In the genomic region with DNA sequence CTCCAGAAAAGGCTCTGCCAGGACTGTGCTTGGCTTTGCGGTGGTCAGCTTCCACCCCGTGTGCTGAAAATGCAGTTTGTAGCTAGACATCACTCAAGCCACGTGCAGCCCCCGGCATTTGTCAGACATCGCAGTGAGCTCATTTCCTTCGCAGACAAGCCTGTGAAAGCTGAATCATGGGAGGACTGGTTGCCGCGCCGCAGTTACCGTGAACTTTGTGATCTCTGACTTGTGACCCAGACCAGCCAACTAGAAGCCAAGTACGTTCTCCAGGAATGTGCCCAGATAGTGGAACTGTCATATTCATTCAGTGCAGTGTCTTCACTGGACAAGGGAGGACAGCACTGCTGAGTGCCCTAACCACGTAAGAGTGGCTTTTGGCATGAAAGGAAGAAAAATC, we compare ENCODE assay signal across 18 cellular contexts. TPM values are rescaled to one million over a fixed set of nuclear protein-coding genes. Genes with fewer than 3 reads are reported as not detected.
A peak's percentile ranks its signal among the peaks of the same experiment; 100 is the strongest.
DNase-seq lines count a peak whose midpoint lies in the region; ATAC-seq and TF ChIP-seq lines count a peak whose summit lies in the region.
"Had no signal": no experiment of that assay in that cellular context is flagged by ENCODE, and none has a peak within 500 bp of the region (broad histone marks: within the 10 kb centered on the region; RNA-seq: fewer than 3 reads in every experiment).

No MANE protein-coding gene starts in this region.

- no peak overlapping the region for H3K18ac ChIP-seq in mesendoderm (ENCODE audit: low read length)

- H3K36me3 Mint-ChIP-seq in activated CD4-positive, alpha-beta memory T cell treated with anti-CD3 and anti-CD28 coated beads for 36 hours = peaks cover 9% of the 10 kb centered on the region
- peaks cover 45% of the 10 kb centered on the region for H3K36me3 Mint-ChIP-seq in activated CD4-positive, alpha-beta memory T cell treated with anti-CD3 and anti-CD28 coated beads, Interleukin-2, amount 10 ng/mL, durations not matched to agents 7 days and 5 days (ENCODE audit: low read depth)
- peaks cover 18 to 50% of the 10 kb centered on the region in 2 donors for H3K36me3 Mint-ChIP-seq in stimulated activated naive B cell treated with anti-CD40 and anti-IgM and Interleukin-4, amounts not matched to agents 10 μg/mL and 1 μg/mL and 100 μg/mL, for 72 hours
- peaks cover 6% of the 10 kb centered on the region for H3K36me3 Mint-ChIP-seq in natural killer cell treated with Interleukin-12 subunit alpha and Interleukin-12 subunit beta and Interleukin-15 and Interleukin-18, amount 100 ng/mL, for 72 hours

- H3K4me3 ChIP-seq in choroid plexus epithelial cell (ENCODE audit: low read depth, low read length) (no peak overlapping the region), left lung (no peak overlapping the region), mesendoderm (ENCODE audit: low read length) (no peak overlapping the region)
- H3K4me3 ChIP-seq: gastrocnemius medialis, left ventricle myocardium inferior had no signal

- no peaks in the 10 kb centered on the region for H3K9me3 ChIP-seq in left lung
- H3K9me3 ChIP-seq: gastrocnemius medialis, left ventricle myocardium inferior had no signal

- no peak overlapping the region for H2AK5ac ChIP-seq in mesendoderm (ENCODE audit: low read length)

- no peak overlapping the region for H3K4me2 ChIP-seq in mesendoderm (ENCODE audit: low read length)

- POLR2A ChIA-PET in activated CD4-positive, alpha-beta memory T cell treated with anti-CD3 and anti-CD28 coated beads for 36 hours (lab: Charles Lee) = no interaction called here
- POLR2A ChIA-PET in activated CD4-positive, alpha-beta memory T cell treated with anti-CD3 and anti-CD28 coated beads, Interleukin-2, amount 10 ng/mL, durations not matched to agents 7 days and 5 days (lab: Charles Lee) = no interaction called here

- H3K79me2 ChIP-seq in mesendoderm (ENCODE audit: control insufficient read depth, insufficient read depth, low read length) = no peaks in the 10 kb centered on the region

- H3K9me3 Mint-ChIP-seq in activated CD4-positive, alpha-beta memory T cell treated with anti-CD3 and anti-CD28 coated beads for 36 hours = no peaks in the 10 kb centered on the region
- no peaks in the 10 kb centered on the region for H3K9me3 Mint-ChIP-seq in activated CD4-positive, alpha-beta memory T cell treated with anti-CD3 and anti-CD28 coated beads, Interleukin-2, amount 10 ng/mL, durations not matched to agents 7 days and 5 days
- no peaks in the 10 kb centered on the region for H3K9me3 Mint-ChIP-seq in stimulated activated naive B cell treated with anti-CD40 and anti-IgM and Interleukin-4, amounts not matched to agents 10 μg/mL and 1 μg/mL and 100 μg/mL, for 72 hours
- no peaks in the 10 kb centered on the region for H3K9me3 Mint-ChIP-seq in natural killer cell treated with Interleukin-12 subunit alpha and Interleukin-12 subunit beta and Interleukin-15 and Interleukin-18, amount 100 ng/mL, for 72 hours
- H3K9me3 Mint-ChIP-seq: activated CD4-positive, alpha-beta T cell treated with anti-CD3 and anti-CD28 coated beads, Interleukin-2, amount 10 ng/mL, durations not matched to agents 7 days and 5 days; stimulated activated naive CD8-positive, alpha-beta T cell treated with anti-CD3 and anti-CD28 coated beads, Interleukin-15, amount 100 ng/mL, for 72 hours had no signal

- no peak overlapping the region for H2BK5ac ChIP-seq in mesendoderm (ENCODE audit: low read length)

- no peak overlapping the region for H2BK120ac ChIP-seq in mesendoderm (ENCODE audit: low read depth, low read length)

- H2BK15ac ChIP-seq in mesendoderm (replicated peaks; ENCODE audit: low read depth) = no peak overlapping the region

- CTCF ChIA-PET in activated CD4-positive, alpha-beta memory T cell treated with anti-CD3 and anti-CD28 coated beads for 36 hours (lab: Charles Lee) = interaction anchor here (1.2 kb wide), 1 partner anchor 280 kb away, joined by 4 read pairs; no protein-coding TSS in a partner anchor
- CTCF ChIA-PET in activated CD4-positive, alpha-beta memory T cell treated with anti-CD3 and anti-CD28 coated beads, Interleukin-2, amount 10 ng/mL, durations not matched to agents 7 days and 5 days (lab: Charles Lee) = no interaction called here

- H3K4me1 Mint-ChIP-seq in activated CD4-positive, alpha-beta memory T cell treated with anti-CD3 and anti-CD28 coated beads for 36 hours (ENCODE audit: low read depth) = peaks cover 12% of the 10 kb centered on the region
- H3K4me1 Mint-ChIP-seq in activated CD4-positive, alpha-beta memory T cell treated with anti-CD3 and anti-CD28 coated beads, Interleukin-2, amount 10 ng/mL, durations not matched to agents 7 days and 5 days = peaks cover 11% of the 10 kb centered on the region
- H3K4me1 Mint-ChIP-seq in stimulated activated naive B cell treated with anti-CD40 and anti-IgM and Interleukin-4, amounts not matched to agents 10 μg/mL and 1 μg/mL and 100 μg/mL, for 72 hours = peaks cover 12 to 20% of the 10 kb centered on the region in 2 donors
- peaks cover 5 to 24% of the 10 kb centered on the region in 2 donors for H3K4me1 Mint-ChIP-seq in natural killer cell treated with Interleukin-12 subunit alpha and Interleukin-12 subunit beta and Interleukin-15 and Interleukin-18, amount 100 ng/mL, for 72 hours (ENCODE audit: low read depth in 2 of 2)

- no peak overlapping the region for H3K4ac ChIP-seq in mesendoderm (ENCODE audit: low read depth, low read length)

- H3K27ac Mint-ChIP-seq in activated CD4-positive, alpha-beta memory T cell treated with anti-CD3 and anti-CD28 coated beads for 36 hours = peak overlapping the region; percentile 2
- no peak overlapping the region for H3K27ac Mint-ChIP-seq in activated CD4-positive, alpha-beta memory T cell treated with anti-CD3 and anti-CD28 coated beads, Interleukin-2, amount 10 ng/mL, durations not matched to agents 7 days and 5 days
- H3K27ac Mint-ChIP-seq in stimulated activated naive B cell treated with anti-CD40 and anti-IgM and Interleukin-4, amounts not matched to agents 10 μg/mL and 1 μg/mL and 100 μg/mL, for 72 hours = peak overlapping the region; percentile 42
- no peak overlapping the region for H3K27ac Mint-ChIP-seq in natural killer cell treated with Interleukin-12 subunit alpha and Interleukin-12 subunit beta and Interleukin-15 and Interleukin-18, amount 100 ng/mL, for 72 hours
- H3K27ac Mint-ChIP-seq: B cell; stimulated activated naive CD8-positive, alpha-beta T cell treated with anti-CD3 and anti-CD28 coated beads, Interleukin-15, amount 100 ng/mL, for 72 hours had no signal

- H4K5ac ChIP-seq in mesendoderm (ENCODE audit: low read length) = no peak overlapping the region

- no peak overlapping the region for H3K56ac ChIP-seq in mesendoderm (ENCODE audit: low read length)

- no peak for TF ChIP-seq CTCF in choroid plexus epithelial cell (conservative IDR thresholded peaks at IDR 0.05; ENCODE audit: low read depth, low read length)
- no peak for TF ChIP-seq CTCF in left lung (IDR thresholded peaks at IDR 0.05)

- H3K36me3 ChIP-seq in left lung (peaks cover 0 to 37% of the 10 kb centered on the region in 2 donors), mesendoderm (ENCODE audit: control insufficient read depth, insufficient read depth, low read length) (no peaks in the 10 kb centered on the region)
- H3K36me3 ChIP-seq: left ventricle myocardium inferior had no signal

- no peak overlapping the region for H3K4me3 Mint-ChIP-seq in activated CD4-positive, alpha-beta memory T cell treated with anti-CD3 and anti-CD28 coated beads for 36 hours
- H3K4me3 Mint-ChIP-seq in activated CD4-positive, alpha-beta memory T cell treated with anti-CD3 and anti-CD28 coated beads, Interleukin-2, amount 10 ng/mL, durations not matched to agents 7 days and 5 days = no peak overlapping the region
- no peak overlapping the region for H3K4me3 Mint-ChIP-seq in stimulated activated naive B cell treated with anti-CD40 and anti-IgM and Interleukin-4, amounts not matched to agents 10 μg/mL and 1 μg/mL and 100 μg/mL, for 72 hours
- H3K4me3 Mint-ChIP-seq in natural killer cell treated with Interleukin-12 subunit alpha and Interleukin-12 subunit beta and Interleukin-15 and Interleukin-18, amount 100 ng/mL, for 72 hours = no peak overlapping the region
- H3K4me3 Mint-ChIP-seq: activated CD4-positive, alpha-beta T cell treated with anti-CD3 and anti-CD28 coated beads, Interleukin-2, amount 10 ng/mL, durations not matched to agents 7 days and 5 days; B cell; stimulated activated naive CD8-positive, alpha-beta T cell treated with anti-CD3 and anti-CD28 coated beads, Interleukin-15, amount 100 ng/mL, for 72 hours had no signal

- H4K8ac ChIP-seq in mesendoderm (ENCODE audit: low read depth, low read length) = no peak overlapping the region

- H3K27ac ChIP-seq in left lung (no peak overlapping the region), mesendoderm (ENCODE audit: low read depth, low read length) (no peak overlapping the region)
- H3K27ac ChIP-seq: 22Rv1, gastrocnemius medialis, left ventricle myocardium inferior had no signal

- no peaks in the 10 kb centered on the region for H3K27me3 Mint-ChIP-seq in activated CD4-positive, alpha-beta memory T cell treated with anti-CD3 and anti-CD28 coated beads for 36 hours
- H3K27me3 Mint-ChIP-seq in activated CD4-positive, alpha-beta memory T cell treated with anti-CD3 and anti-CD28 coated beads, Interleukin-2, amount 10 ng/mL, durations not matched to agents 7 days and 5 days = no peaks in the 10 kb centered on the region
- no peaks in the 10 kb centered on the region for H3K27me3 Mint-ChIP-seq in stimulated activated naive B cell treated with anti-CD40 and anti-IgM and Interleukin-4, amounts not matched to agents 10 μg/mL and 1 μg/mL and 100 μg/mL, for 72 hours
- no peaks in the 10 kb centered on the region for H3K27me3 Mint-ChIP-seq in natural killer cell treated with Interleukin-12 subunit alpha and Interleukin-12 subunit beta and Interleukin-15 and Interleukin-18, amount 100 ng/mL, for 72 hours
- H3K27me3 Mint-ChIP-seq: activated CD4-positive, alpha-beta T cell treated with anti-CD3 and anti-CD28 coated beads, Interleukin-2, amount 10 ng/mL, durations not matched to agents 7 days and 5 days; B cell; stimulated activated naive CD8-positive, alpha-beta T cell treated with anti-CD3 and anti-CD28 coated beads, Interleukin-15, amount 100 ng/mL, for 72 hours had no signal

- no peak for DNase-seq in activated CD4-positive, alpha-beta memory T cell treated with anti-CD3 and anti-CD28 coated beads for 36 hours
- DNase-seq in activated CD4-positive, alpha-beta memory T cell treated with anti-CD3 and anti-CD28 coated beads, Interleukin-2, amount 10 ng/mL, durations not matched to agents 7 days and 5 days = no peak
- DNase-seq in choroid plexus epithelial cell (ENCODE audit: low read depth) (peak; percentile 84), left lung (peak in 1 of 2 donors; percentile 46), mesendoderm (no peak)
- no peak for DNase-seq in stimulated activated naive B cell treated with anti-CD40 and anti-IgM and Interleukin-4, amounts not matched to agents 10 μg/mL and 1 μg/mL and 100 μg/mL, for 72 hours
- DNase-seq in natural killer cell treated with Interleukin-12 subunit alpha and Interleukin-12 subunit beta and Interleukin-15 and Interleukin-18, amount 100 ng/mL, for 72 hours (ENCODE audit: low spot score) = no peak
- no peak for DNase-seq in activated CD4-positive, CD25-positive, alpha-beta regulatory T cell (lab: John Stamatoyannopoulos, UW)
- DNase-seq: activated CD4-positive, alpha-beta T cell treated with anti-CD3 and anti-CD28 coated beads, Interleukin-2, amount 10 ng/mL, durations not matched to agents 7 days and 5 days; activated gamma-delta T cell treated with Interleukin-2 at 50 U/mL for 16 hours; gastrocnemius medialis; left ventricle myocardium inferior; NCI-H1417; NCI-H2171 treated with DMSO at 0.1 percent for 48 hours; Right ventricle myocardium superior; stimulated activated naive CD8-positive, alpha-beta T cell treated with anti-CD3 and anti-CD28 coated beads, Interleukin-15, amount 100 ng/mL, for 72 hours had no signal

- no CpG with 5 or more reads among the region's 12 CpGs for WGBS in mesendoderm (ENCODE audit: extremely low coverage, insufficient coverage, low lambda C conversion rate)

- no peak overlapping the region for H3K9ac ChIP-seq in mesendoderm (ENCODE audit: low read length)

- H3K27me3 ChIP-seq in left lung = no peaks in the 10 kb centered on the region
- H3K27me3 ChIP-seq in mesendoderm (ENCODE audit: insufficient read depth, low read length, poor library complexity) = no peaks in the 10 kb centered on the region
- H3K27me3 ChIP-seq: gastrocnemius medialis had no signal

- no peak overlapping the region for H3K23ac ChIP-seq in mesendoderm (ENCODE audit: low read length)

- no peaks in the 10 kb centered on the region for H3K4me1 ChIP-seq in left lung
- no peaks in the 10 kb centered on the region for H3K4me1 ChIP-seq in mesendoderm (ENCODE audit: control insufficient read depth, low read depth, low read length)
- H3K4me1 ChIP-seq: gastrocnemius medialis, left ventricle myocardium inferior had no signal

- intact Hi-C loops in activated CD4-positive, alpha-beta memory T cell treated with anti-CD3 and anti-CD28 coated beads for 36 hours (cut with micrococcal nuclease) = loop anchor here (10.0 kb wide), 1 partner anchor 273 kb away; a partner anchor contains a TSS
- intact Hi-C loops in left lung (cut with DNase I) = no loop called here

- no peaks in the 10 kb centered on the region for H3K79me1 ChIP-seq in mesendoderm (ENCODE audit: low read length)

- ATAC-seq in left lung = peak; percentile 9
- no peak for ATAC-seq in stimulated activated naive B cell treated with anti-CD40 and anti-IgM and Interleukin-4, amounts not matched to agents 10 μg/mL and 1 μg/mL and 100 μg/mL, for 72 hours (replicated peaks)
- no peak for ATAC-seq in natural killer cell treated with Interleukin-12 subunit alpha and Interleukin-12 subunit beta and Interleukin-15 and Interleukin-18, amount 100 ng/mL, for 72 hours
- ATAC-seq: gastrocnemius medialis; stimulated activated naive CD8-positive, alpha-beta T cell treated with anti-CD3 and anti-CD28 coated beads, Interleukin-15, amount 100 ng/mL, for 72 hours had no signal

RNA-seq across cellular contexts. Expression of a gene that starts 58.1 kb away (rescaled TPM):
- 100 to 1,000 TPM; 117 to 119 TPM for total RNA-seq in activated CD4-positive, alpha-beta memory T cell treated with anti-CD3 and anti-CD28 coated beads for 36 hours
- total RNA-seq in activated CD4-positive, alpha-beta memory T cell treated with anti-CD3 and anti-CD28 coated beads, Interleukin-2, amount 10 ng/mL, durations not matched to agents 7 days and 5 days = 100 to 1,000 TPM; 115 to 133 TPM
- 10 to 100 TPM; 37.1 to 37.6 TPM for total RNA-seq in left lung
- total RNA-seq in natural killer cell treated with Interleukin-12 subunit alpha and Interleukin-12 subunit beta and Interleukin-15 and Interleukin-18, amount 100 ng/mL, for 72 hours = 100 to 1,000 TPM in 1 of 2 donors, 10 to 100 TPM in 1; 95.0 to 151 TPM
- polyA plus RNA-seq in mesendoderm (2013, experiment 1 of 2) = 20.0 TPM
- polyA plus RNA-seq in mesendoderm (2013, experiment 2 of 2) = 21.4 TPM

Comparison
In these comparisons a context has a peak if more than half of its experiments do, and no peak if none do; other contexts are left out.
1. H3K27ac Mint-ChIP-seq: peak in activated CD4-positive, alpha-beta memory T cell treated with anti-CD3 and anti-CD28 coated beads for 36 hours (single experiment) and stimulated activated naive B cell treated with anti-CD40 and anti-IgM and Interleukin-4, amounts not matched to agents 10 μg/mL and 1 μg/mL and 100 μg/mL, for 72 hours (single experiment); none in activated CD4-positive, alpha-beta memory T cell treated with anti-CD3 and anti-CD28 coated beads, Interleukin-2, amount 10 ng/mL, durations not matched to agents 7 days and 5 days (single experiment) and natural killer cell treated with Interleukin-12 subunit alpha and Interleukin-12 subunit beta and Interleukin-15 and Interleukin-18, amount 100 ng/mL, for 72 hours (0 of 2).